Comparison of ENCODE assay signal across 1 cellular context in genomic region chr17:38850374-38850773, GRCh38.
TF ChIP-seq lines count a peak whose summit lies in the region.

No MANE protein-coding gene starts in this region.

TF ChIP-seq in GM12878, 131 proteins besides CTCF, POLR2A, EP300 and RAD21:
- TF ChIP-seq CHD4 (IDR thresholded peaks at IDR 0.05) (no peak), PBX3 (IDR thresholded peaks at IDR 0.05; ENCODE audit: insufficient replicate concordance, low read depth, low read length) (no peak), POLR2AphosphoS5 (IDR thresholded peaks at IDR 0.05; ENCODE audit: low read length) (peak; percentile 78; the same call in 1 of the 2 replicates)
